9 cellular contexts compared by ENCODE assay signal in genomic region chr2:223759569-223760430, GRCh38.
A peak's percentile ranks its signal among the peaks of the same experiment; 100 is the strongest.
DNase-seq lines count a peak whose midpoint lies in the region; ATAC-seq, FAIRE-seq and TF ChIP-seq lines count a peak whose summit lies in the region.
"Had no signal": no experiment of that assay in that cellular context is flagged by ENCODE, and none has a peak within 500 bp of the region (broad histone marks: within the 10 kb centered on the region; RNA-seq: fewer than 3 reads in every experiment).

No MANE protein-coding gene starts in this region.

- intact Hi-C loops in HepG2 (cut with micrococcal nuclease; ENCODE audit: unreplicated experiment) (loop anchor here (1.0 to 2.0 kb wide), 2 partner anchors 32 to 67 kb away; no protein-coding TSS in a partner anchor), heart right ventricle (cut with DNase I) (no loop called here), mucosa of descending colon (cut with DNase I, micrococcal nuclease) (no loop called here)

- ATAC-seq in HepG2, result peak; percentile 67
- no peak for ATAC-seq in heart right ventricle
- ATAC-seq in mucosa of descending colon, result no peak

- no peak overlapping the region for H3K9ac ChIP-seq in HepG2 (ENCODE audit: insufficient read depth, low read depth, low read length)

- no peak for TF ChIP-seq POLR2A in HepG2 (IDR thresholded peaks at IDR 0.05; ENCODE audit: insufficient read depth in 1 of 2, low read depth in 2 of 2, low read length in 2 of 2)

- TF ChIP-seq RAD21 in HepG2 (CRISPR knock-in tag; IDR thresholded peaks at IDR 0.05), result no peak

- H3K27ac Mint-ChIP-seq in IgD-negative memory B cell, result peak overlapping the region in 2 of 3 donors; percentile 35 to 59

- DNase-seq in ACHN (peak; percentile 61), amniotic epithelial cell (ENCODE audit: low read depth) (peak; percentile 96), HepG2 (ENCODE audit: low spot score) (peak; percentile 81), heart right ventricle (no peak), GM20000 (ENCODE audit: low spot score) (no peak), NCI-H1105 treated with DMSO at 0.1 percent for 48 hours (lab: John Stamatoyannopoulos, UW) (no peak), mucosa of descending colon (no peak)
- DNase-seq: DMS 273 treated with DMSO at 0.1 percent for 48 hours had no signal

- H3K27ac ChIP-seq in HepG2 (ENCODE audit: extremely low read length, insufficient read depth, low read length), result peak overlapping the region; percentile 22
- peak overlapping the region in 1 of 10 donors; percentile 21 for H3K27ac ChIP-seq in heart right ventricle

- peaks cover 6% of the 10 kb centered on the region for H3K36me3 Mint-ChIP-seq in IgD-negative memory B cell

- TF ChIP-seq EP300 in HepG2 (IDR thresholded peaks at IDR 0.05; ENCODE audit: low read depth in 2 of 2, low read length in 2 of 2) (no peak), HepG2 (CRISPR knock-in tag; IDR thresholded peaks at IDR 0.05; ENCODE audit: borderline replicate concordance) (0 out of 2 replicates have a peak, but pooled peaks have one; percentile 52)

- no peaks in the 10 kb centered on the region for H3K27me3 Mint-ChIP-seq in IgD-negative memory B cell

- FAIRE-seq in HepG2 (lab: Jason Lieb, UNC), result peak; percentile 53

- CTCF ChIA-PET in HepG2 (lab: Yijun Ruan, JAX; ENCODE audit: low intra/inter-chr PET ratio, low total read pairs), result no interaction called here

- peaks cover 3 to 17% (median 9%) of the 10 kb centered on the region in 3 donors for H3K4me1 Mint-ChIP-seq in IgD-negative memory B cell

- H3K9me3 ChIP-seq in HepG2 (ENCODE audit: low read length), result no peaks in the 10 kb centered on the region
- H3K9me3 ChIP-seq in heart right ventricle, result no peaks in the 10 kb centered on the region
- no peaks in the 10 kb centered on the region for H3K9me3 ChIP-seq in mucosa of descending colon

- TF ChIP-seq CTCF in HepG2 (CRISPR knock-in tag; IDR thresholded peaks at IDR 0.05) (no peak), heart right ventricle (IDR thresholded peaks at IDR 0.05) (no peak), GM20000 (IDR thresholded peaks at IDR 0.05; ENCODE audit: extremely low read depth, missing control alignments) (no peak), mucosa of descending colon (IDR thresholded peaks at IDR 0.05) (no peak)

- H3K27me3 ChIP-seq in HepG2 (ENCODE audit: control insufficient read depth in 1 of 2, insufficient read depth in 2 of 2, low read length in 2 of 2) (no peaks in the 10 kb centered on the region), heart right ventricle (no peaks in the 10 kb centered on the region)

- 15% methylated on average over 8 of the region's 8 CpGs for WGBS in HepG2 (ENCODE audit: low lambda C conversion rate)
- WGBS in heart right ventricle, 2 donors, result 75% methylated on average over 8 of the region's 8 CpGs

- no peaks in the 10 kb centered on the region for H3K9me3 Mint-ChIP-seq in IgD-negative memory B cell

- H2AFZ ChIP-seq in HepG2 (ENCODE audit: low read length), result no peak overlapping the region

- H3K36me3 ChIP-seq in HepG2 (replicated peaks in 1 of 2; ENCODE audit: control insufficient read depth in 1 of 2, insufficient read depth in 2 of 2, low read length in 2 of 2) (no peaks in the 10 kb centered on the region), heart right ventricle (no peaks in the 10 kb centered on the region), mucosa of descending colon (ENCODE audit: low read depth) (no peaks in the 10 kb centered on the region)

- no peak overlapping the region for H3K4me3 Mint-ChIP-seq in IgD-negative memory B cell

- POLR2A ChIA-PET in HepG2 (lab: Yijun Ruan, JAX), result interaction anchor here (0.6 to 1.6 kb wide), 6 partner anchors 17 to 101 kb away, joined by 3 to 5 read pairs (median 3); no protein-coding TSS in a partner anchor

- H3K4me1 ChIP-seq in HepG2 (ENCODE audit: insufficient read depth, low read length) (peaks cover 41% of the 10 kb centered on the region), heart right ventricle (peaks cover 0 to 10% (median 0%) of the 10 kb centered on the region in 9 donors), mucosa of descending colon (ENCODE audit: low read depth) (no peaks in the 10 kb centered on the region)

- H3K4me2 ChIP-seq in HepG2 (ENCODE audit: low read depth, low read length), result peak overlapping the region; percentile 47

- peak overlapping the region in 1 of 3 experiments; percentile 1; a peak in 1 of 6 replicates for H3K4me3 ChIP-seq in HepG2 (replicated peaks in 1 of 3; ENCODE audit: insufficient read depth in 1 of 3, low read depth in 2 of 3, low read length in 3 of 3)
- no peak overlapping the region for H3K4me3 ChIP-seq in heart right ventricle
- no peak overlapping the region for H3K4me3 ChIP-seq in mucosa of descending colon

- H3K79me2 ChIP-seq in HepG2 (ENCODE audit: insufficient read depth, low read length), result no peaks in the 10 kb centered on the region

- in situ Hi-C loops in ACHN (cut with HindIII; ENCODE audit: low pct_ligation_motif_present, low pct_unique_long_range_greater_than_20kb, low sequenced_read_pairs) (no loop called here), HepG2 (cut with HindIII; ENCODE audit: extremely low pct_ligation_motif_present, low pct_unique_long_range_greater_than_20kb) (no loop called here)

- TSS peak; percentile 92 for BruUV-seq in HepG2 (replicated peaks; lab: Mats Ljungman, UMichigan)

- H4K20me1 ChIP-seq in HepG2 (ENCODE audit: insufficient read depth, low read length), result no peaks in the 10 kb centered on the region

TF ChIP-seq in HepG2, 621 proteins besides CTCF, POLR2A, EP300 and RAD21 (continues in another document):
- no peak for TF ChIP-seq GMEB1 (CRISPR knock-in tag; IDR thresholded peaks at IDR 0.05; ENCODE audit: borderline replicate concordance)
- no peak for TF ChIP-seq ARNT (IDR thresholded peaks at IDR 0.05)
- TF ChIP-seq ZNF225 (CRISPR knock-in tag; IDR thresholded peaks at IDR 0.05), result no peak
- TF ChIP-seq, protein P1, sequence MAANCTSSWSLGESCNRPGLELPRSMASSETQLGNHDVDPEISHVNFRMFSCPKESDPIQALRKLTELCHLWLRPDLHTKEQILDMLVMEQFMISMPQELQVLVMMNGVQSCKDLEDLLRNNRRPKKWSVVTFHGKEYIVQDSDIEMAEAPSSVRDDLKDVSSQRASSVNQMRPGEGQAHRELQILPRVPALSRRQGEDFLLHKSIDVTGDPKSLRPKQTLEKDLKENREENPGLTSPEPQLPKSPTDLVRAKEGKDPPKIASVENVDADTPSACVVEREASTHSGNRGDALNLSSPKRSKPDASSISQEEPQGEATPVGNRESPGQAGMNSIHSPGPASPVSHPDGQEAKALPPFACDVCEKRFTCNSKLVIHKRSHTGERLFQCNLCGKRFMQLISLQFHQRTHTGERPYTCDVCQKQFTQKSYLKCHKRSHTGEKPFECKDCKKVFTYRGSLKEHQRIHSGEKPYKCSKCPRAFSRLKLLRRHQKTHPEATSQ (CRISPR knock-in tag; IDR thresholded peaks at IDR 0.05; ENCODE audit: borderline replicate concordance), result 0 out of 2 replicates have a peak, but pooled peaks have one; percentile 33
- TF ChIP-seq CHD2 (IDR thresholded peaks at IDR 0.05; ENCODE audit: low read depth, low read length), result no peak
- TF ChIP-seq DMTF1 (CRISPR knock-in tag; IDR thresholded peaks at IDR 0.05), result 0 out of 2 replicates have a peak, but pooled peaks have one; percentile 55
- TF ChIP-seq SAP130 (CRISPR knock-in tag; IDR thresholded peaks at IDR 0.05; ENCODE audit: low read depth), result peak; percentile 36; the same call in 1 of the 2 replicates
- TF ChIP-seq NBN (conservative IDR thresholded peaks at IDR 0.05), result no peak
- TF ChIP-seq MYPOP (CRISPR knock-in tag; IDR thresholded peaks at IDR 0.05), result peak; percentile 36; the same call in 1 of the 2 replicates
- TF ChIP-seq ZNF335 (CRISPR knock-in tag; IDR thresholded peaks at IDR 0.05), result 0 out of 2 replicates have a peak, but pooled peaks have one; percentile 14
- no peak for TF ChIP-seq ZNF570 (CRISPR knock-in tag; IDR thresholded peaks at IDR 0.05; ENCODE audit: borderline replicate concordance)
- no peak for TF ChIP-seq IKZF1 (IDR thresholded peaks at IDR 0.05)
- no peak for TF ChIP-seq NFE2L1 (CRISPR knock-in tag; IDR thresholded peaks at IDR 0.05; ENCODE audit: borderline replicate concordance)

Comparison
In these comparisons a context has a peak if more than half of its experiments do, and no peak if none do; other contexts are left out.
1. DNase-seq: peak in ACHN (single experiment), amniotic epithelial cell (single experiment) and HepG2 (single experiment); none in heart right ventricle (0 of 2), GM20000 (single experiment), NCI-H1105 treated with DMSO at 0.1 percent for 48 hours (single experiment) and mucosa of descending colon (0 of 3).